ENCODE assay signal across 10 cellular contexts in the genomic region with DNA sequence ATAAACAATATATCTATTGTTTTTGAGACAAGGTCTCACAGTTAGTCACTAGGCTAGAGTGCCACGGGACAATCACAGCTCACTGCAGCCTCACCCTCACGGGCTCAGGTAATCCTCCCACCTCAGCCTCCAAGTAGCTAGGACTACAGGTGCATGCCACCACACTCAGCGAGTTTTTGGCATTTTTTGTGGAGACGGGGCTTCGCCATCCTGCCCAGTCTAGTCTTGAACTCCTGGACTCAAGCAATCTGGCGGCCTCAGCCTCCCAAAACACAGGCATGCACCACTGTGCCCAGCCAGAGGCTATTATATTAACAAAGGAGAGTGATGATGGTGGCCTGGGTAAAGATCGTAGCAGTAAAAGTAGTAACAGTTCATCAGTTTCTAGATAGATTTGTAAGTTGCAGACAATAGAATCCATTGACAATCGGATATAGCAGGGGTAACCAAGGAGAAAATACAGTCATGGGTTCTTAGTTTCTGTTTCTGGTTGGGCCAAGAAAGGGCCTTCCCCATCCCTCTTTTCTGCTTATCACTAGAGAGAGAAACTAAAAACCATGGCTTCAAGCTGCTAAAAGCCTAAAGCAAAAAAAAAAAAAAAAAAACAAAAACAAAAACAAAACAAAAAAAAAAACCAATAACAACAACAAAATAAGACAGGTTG.
DNase-seq lines count a peak whose midpoint lies in the region; ATAC-seq and TF ChIP-seq lines count a peak whose summit lies in the region.
"Had no signal": no experiment of that assay in that cellular context is flagged by ENCODE, and none has a peak within 500 bp of the region (broad histone marks: within the 10 kb centered on the region; RNA-seq: fewer than 3 reads in every experiment).

No MANE protein-coding gene starts in this region.

- H3K4me3 ChIP-seq in HCT116 (replicated peaks in 1 of 2; ENCODE audit: low read depth in 1 of 2, low read length in 2 of 2): no peak overlapping the region
- H3K4me3 ChIP-seq in naive thymus-derived CD4-positive, alpha-beta T cell (ENCODE audit: low read length): no peak overlapping the region

- intact Hi-C loops in HCT116 (cut with micrococcal nuclease): loop anchor here (5.0 to 10.0 kb wide), 5 partner anchors 76 to 1986 kb away; no protein-coding TSS in a partner anchor
- intact Hi-C loops in activated T-helper 1 cell treated with anti-CD3 and anti-CD28 coated beads, Interleukin-12 subunit alpha, Interleukin-12 subunit beta, Interleukin-2, Interleukin-4 antibody, amounts not matched to agents 30 ng/mL and 10 ng/mL and 1 ng/mL, durations not matched to agents 14 hours and 24 hours and 36 hours (cut with micrococcal nuclease): loop anchor here (5.0 kb wide), 1 partner anchor 531 kb away; no protein-coding TSS in a partner anchor
- intact Hi-C loops in naive thymus-derived CD4-positive, alpha-beta T cell (cut with micrococcal nuclease): no loop called here

- no TSS peak for BruUV-seq in HCT116 (replicated peaks; lab: Mats Ljungman, UMichigan)

- H3K79me2 ChIP-seq in HCT116 (ENCODE audit: insufficient read depth, low read length): no peaks in the 10 kb centered on the region

- peak; percentile 50 for ATAC-seq in GM18511 (IDR thresholded peaks at IDR 0.05; ENCODE audit: unreplicated experiment)
- no peak for ATAC-seq in HCT116
- no peak for ATAC-seq in naive thymus-derived CD4-positive, alpha-beta T cell
- ATAC-seq in HG02623 (IDR thresholded peaks at IDR 0.05; ENCODE audit: unreplicated experiment): no peak
- ATAC-seq in GM19455 (IDR thresholded peaks at IDR 0.05; ENCODE audit: unreplicated experiment): no peak

- H3K27me3 ChIP-seq in HCT116 (ENCODE audit: insufficient read depth, low read length): no peaks in the 10 kb centered on the region
- no peaks in the 10 kb centered on the region for H3K27me3 ChIP-seq in naive thymus-derived CD4-positive, alpha-beta T cell (ENCODE audit: control insufficient read depth in 2 of 2, insufficient read depth in 2 of 2, low read length in 2 of 2)

- no peaks in the 10 kb centered on the region for H3K36me3 ChIP-seq in HCT116 (ENCODE audit: control insufficient read depth in 1 of 2, insufficient read depth in 2 of 2, low read length in 2 of 2)
- no peaks in the 10 kb centered on the region for H3K36me3 ChIP-seq in naive thymus-derived CD4-positive, alpha-beta T cell (ENCODE audit: control insufficient read depth in 2 of 3, insufficient read depth in 3 of 3, low read length in 3 of 3)
- H3K36me3 ChIP-seq: lower lobe of right lung had no signal

- no peak for TF ChIP-seq POLR2A in HCT116 (IDR thresholded peaks at IDR 0.05; ENCODE audit: borderline replicate concordance, extremely low read depth, insufficient read depth, insufficient read length)

- no peak for DNase-seq in HCT116 (ENCODE audit: low read depth, low spot score)
- no peak for DNase-seq in activated T-helper 1 cell treated with anti-CD3 and anti-CD28 coated beads, Interleukin-12 subunit alpha, Interleukin-12 subunit beta, Interleukin-2, Interleukin-4 antibody, amounts not matched to agents 30 ng/mL and 10 ng/mL and 1 ng/mL, durations not matched to agents 14 hours and 24 hours and 36 hours (ENCODE audit: low spot score)
- DNase-seq in naive thymus-derived CD4-positive, alpha-beta T cell: no peak
- DNase-seq in CD1c-positive myeloid dendritic cell (ENCODE audit: extremely low spot score): no peak
- DNase-seq in SIG-M5 (lab: John Stamatoyannopoulos, UW): no peak

- no peaks in the 10 kb centered on the region for H3K9me2 ChIP-seq in HCT116 (ENCODE audit: insufficient read depth)

- TF ChIP-seq CTCF in HCT116 (IDR thresholded peaks at IDR 0.05 in 2 of 3, conservative IDR thresholded peaks at IDR 0.05 in 1 of 3; ENCODE audit: borderline replicate concordance in 1 of 3, insufficient read depth in 1 of 3, low read depth in 2 of 3, low read length in 2 of 3): no peak

- no peaks in the 10 kb centered on the region for H3K9me3 ChIP-seq in HCT116 (ENCODE audit: control insufficient read depth in 1 of 2, insufficient read depth in 1 of 2, low read depth in 1 of 2, low read length in 2 of 2)
- no peaks in the 10 kb centered on the region for H3K9me3 ChIP-seq in naive thymus-derived CD4-positive, alpha-beta T cell (ENCODE audit: control insufficient read depth in 2 of 3, low read length in 3 of 3)
- H3K9me3 ChIP-seq: lower lobe of right lung had no signal

- H3K27ac Mint-ChIP-seq in activated T-helper 1 cell treated with anti-CD3 and anti-CD28 coated beads, Interleukin-12 subunit alpha, Interleukin-12 subunit beta, Interleukin-2, Interleukin-4 antibody, amounts not matched to agents 30 ng/mL and 10 ng/mL and 1 ng/mL, durations not matched to agents 14 hours and 24 hours and 36 hours: no peak overlapping the region
- H3K27ac Mint-ChIP-seq in naive thymus-derived CD4-positive, alpha-beta T cell: peak overlapping the region in 1 of 9 donors; percentile 73
- H3K27ac Mint-ChIP-seq: activated naive CD4-positive, alpha-beta T cell treated with anti-CD3 and anti-CD28 coated beads, Interleukin-2, amount 50 U/mL, for 72 hours had no signal

- H3K4me1 Mint-ChIP-seq in activated T-helper 1 cell treated with anti-CD3 and anti-CD28 coated beads, Interleukin-12 subunit alpha, Interleukin-12 subunit beta, Interleukin-2, Interleukin-4 antibody, amounts not matched to agents 30 ng/mL and 10 ng/mL and 1 ng/mL, durations not matched to agents 14 hours and 24 hours and 36 hours (ENCODE audit: low read depth): peaks cover 8% of the 10 kb centered on the region
- H3K4me1 Mint-ChIP-seq in naive thymus-derived CD4-positive, alpha-beta T cell: peaks cover 0 to 9% (median 5%) of the 10 kb centered on the region in 7 donors

- H3K4me3 Mint-ChIP-seq in activated T-helper 1 cell treated with anti-CD3 and anti-CD28 coated beads, Interleukin-12 subunit alpha, Interleukin-12 subunit beta, Interleukin-2, Interleukin-4 antibody, amounts not matched to agents 30 ng/mL and 10 ng/mL and 1 ng/mL, durations not matched to agents 14 hours and 24 hours and 36 hours: peak overlapping the region; percentile 33
- peak overlapping the region in 9 of 10 donors; percentile 17 to 62 (median 48) for H3K4me3 Mint-ChIP-seq in naive thymus-derived CD4-positive, alpha-beta T cell

- no peaks in the 10 kb centered on the region for H3K9me3 Mint-ChIP-seq in activated T-helper 1 cell treated with anti-CD3 and anti-CD28 coated beads, Interleukin-12 subunit alpha, Interleukin-12 subunit beta, Interleukin-2, Interleukin-4 antibody, amounts not matched to agents 30 ng/mL and 10 ng/mL and 1 ng/mL, durations not matched to agents 14 hours and 24 hours and 36 hours
- no peaks in the 10 kb centered on the region for H3K9me3 Mint-ChIP-seq in naive thymus-derived CD4-positive, alpha-beta T cell
- H3K9me3 Mint-ChIP-seq: activated naive CD4-positive, alpha-beta T cell treated with anti-CD3 and anti-CD28 coated beads, Interleukin-2, amount 50 U/mL, for 72 hours had no signal

- RAD21 ChIA-PET in HCT116 (lab: Charles Lee; ENCODE audit: low non-redundant PET in 1 of 2, low total read pairs in 2 of 2, uncharacterized antibody in 2 of 2, unreplicated experiment in 2 of 2): no interaction called here

- peak overlapping the region; percentile 67 for H3K27ac ChIP-seq in HCT116 (ENCODE audit: low read depth, low read length)
- no peak overlapping the region for H3K27ac ChIP-seq in naive thymus-derived CD4-positive, alpha-beta T cell (ENCODE audit: low read depth, low read length)
- H3K27ac ChIP-seq: lower lobe of right lung had no signal

- peaks cover 8% of the 10 kb centered on the region in 2 experiments; a peak in 3 of 4 replicates for H3K4me1 ChIP-seq in HCT116 (ENCODE audit: control insufficient read depth in 1 of 2, insufficient read depth in 2 of 2, low read length in 2 of 2)
- H3K4me1 ChIP-seq in naive thymus-derived CD4-positive, alpha-beta T cell (ENCODE audit: control insufficient read depth in 2 of 2, insufficient read depth in 2 of 2, low read length in 2 of 2): no peaks in the 10 kb centered on the region
- H3K4me1 ChIP-seq: lower lobe of right lung had no signal

- no peak for TF ChIP-seq RAD21 in HCT116 (IDR thresholded peaks at IDR 0.05; ENCODE audit: low read depth)

- no peaks in the 10 kb centered on the region for H4K20me1 ChIP-seq in HCT116 (ENCODE audit: insufficient read depth)

- H3K4me2 ChIP-seq in HCT116 (ENCODE audit: low read length): peak overlapping the region; percentile 34

- peak overlapping the region; percentile 94 for H2AFZ ChIP-seq in HCT116 (ENCODE audit: low read depth, low read length, poor library complexity, severe bottlenecking)

- H3K9ac ChIP-seq in HCT116 (ENCODE audit: low read length): no peak overlapping the region

- H3K27me3 Mint-ChIP-seq in activated T-helper 1 cell treated with anti-CD3 and anti-CD28 coated beads, Interleukin-12 subunit alpha, Interleukin-12 subunit beta, Interleukin-2, Interleukin-4 antibody, amounts not matched to agents 30 ng/mL and 10 ng/mL and 1 ng/mL, durations not matched to agents 14 hours and 24 hours and 36 hours (ENCODE audit: insufficient read depth): no peaks in the 10 kb centered on the region
- H3K27me3 Mint-ChIP-seq in naive thymus-derived CD4-positive, alpha-beta T cell: peaks cover 0 to 6% (median 4%) of the 10 kb centered on the region in 5 donors

- H3K36me3 Mint-ChIP-seq in activated T-helper 1 cell treated with anti-CD3 and anti-CD28 coated beads, Interleukin-12 subunit alpha, Interleukin-12 subunit beta, Interleukin-2, Interleukin-4 antibody, amounts not matched to agents 30 ng/mL and 10 ng/mL and 1 ng/mL, durations not matched to agents 14 hours and 24 hours and 36 hours (ENCODE audit: low read depth): no peaks in the 10 kb centered on the region
- no peaks in the 10 kb centered on the region for H3K36me3 Mint-ChIP-seq in naive thymus-derived CD4-positive, alpha-beta T cell
- H3K36me3 Mint-ChIP-seq: activated naive CD4-positive, alpha-beta T cell treated with anti-CD3 and anti-CD28 coated beads, Interleukin-2, amount 50 U/mL, for 72 hours had no signal

- POLR2A ChIA-PET in HCT116 (lab: Charles Lee): interaction anchor here (0.6 kb wide), 1 partner anchor 55 kb away, joined by 3 read pairs; no protein-coding TSS in a partner anchor
- POLR2A ChIA-PET in naive thymus-derived CD4-positive, alpha-beta T cell (lab: Charles Lee): no interaction called here

- CTCF ChIA-PET in HCT116 (lab: Charles Lee): interaction anchor here (0.6 to 3.3 kb wide), 9 partner anchors 26 to 1987 kb away, joined by 3 to 24 read pairs (median 4); no protein-coding TSS in a partner anchor
- CTCF ChIA-PET in naive thymus-derived CD4-positive, alpha-beta T cell (lab: Charles Lee): interaction anchor here (0.6 to 0.7 kb wide), 3 partner anchors 10 to 232 kb away, joined by 3 to 4 read pairs (median 3); no protein-coding TSS in a partner anchor

TF ChIP-seq in HCT116, 20 proteins besides CTCF, POLR2A, EP300 and RAD21 (continues in another document):
- no peak; the same call in 1 of the 2 replicates for TF ChIP-seq CBX3 (IDR thresholded peaks at IDR 0.05; ENCODE audit: low read depth)
- TF ChIP-seq ZFX (IDR thresholded peaks at IDR 0.05): no peak
- no peak for TF ChIP-seq POLR2AphosphoS5 (IDR thresholded peaks at IDR 0.05; ENCODE audit: low read depth, low read length)
- TF ChIP-seq YY1 (IDR thresholded peaks at IDR 0.05; ENCODE audit: extremely low read depth, insufficient replicate concordance, low read depth, low read length): no peak
- TF ChIP-seq FOSL1 (IDR thresholded peaks at IDR 0.05; ENCODE audit: low read depth): no peak

Comparison
In these comparisons a context has a peak if more than half of its experiments do, and no peak if none do; other contexts are left out.
1. intact Hi-C loops: an anchor here in HCT116 (5.0 to 10.0 kb wide) and activated T-helper 1 cell treated with anti-CD3 and anti-CD28 coated beads, Interleukin-12 subunit alpha, Interleukin-12 subunit beta, Interleukin-2, Interleukin-4 antibody, amounts not matched to agents 30 ng/mL and 10 ng/mL and 1 ng/mL, durations not matched to agents 14 hours and 24 hours and 36 hours (5.0 kb wide); none called in naive thymus-derived CD4-positive, alpha-beta T cell.